In genomic region chrX:40093586-40093985, GRCh38 we compare ENCODE assay signal across 1 cellular context.
A peak's percentile ranks its signal among the peaks of the same experiment; 100 is the strongest.
TF ChIP-seq lines count a peak whose summit lies in the region.

No MANE protein-coding gene starts in this region.

TF ChIP-seq in H1, 55 proteins besides CTCF, POLR2A, EP300 and RAD21:
- 0 out of 2 replicates have a peak, but pooled peaks have one; percentile 38 for TF ChIP-seq POLR2AphosphoS5 (IDR thresholded peaks at IDR 0.05; ENCODE audit: low read depth, low read length)
- 0 out of 2 replicates have a peak, but pooled peaks have one; percentile 23 for TF ChIP-seq SUZ12 (IDR thresholded peaks at IDR 0.05; ENCODE audit: low read length)
- TF ChIP-seq SP1 (IDR thresholded peaks at IDR 0.05; ENCODE audit: low read depth, low read length): no peak
